ENCODE assay signal across 13 cellular contexts in genomic region chr3:194588741-194589140, GRCh38.
"Had no signal": no experiment of that assay in that cellular context is flagged by ENCODE, and none has a peak within 500 bp of the region (broad histone marks: within the 10 kb centered on the region; RNA-seq: fewer than 3 reads in every experiment).

No MANE protein-coding gene starts in this region.

- FAIRE-seq: colon, pancreas had no signal

- H3K27ac ChIP-seq: pancreas, stomach, WERI-Rb-1 had no signal

- H3K4me3 ChIP-seq: pancreas, stomach had no signal

- ATAC-seq: activated naive CD4-positive, alpha-beta T cell treated with anti-CD3 and anti-CD28 coated beads, Interleukin-2, amount 50 U/mL, for 72 hours; left ventricle myocardium superior; pancreas; T-cell had no signal

- H3K27me3 ChIP-seq: pancreas, stomach had no signal

- H3K36me3 ChIP-seq: pancreas, WERI-Rb-1 had no signal

- H3K9me3 ChIP-seq: pancreas, stomach had no signal

- DNase-seq: activated CD4-positive, alpha-beta T cell treated with anti-CD3 and anti-CD28 coated beads, Interleukin-2, amount 10 ng/mL, durations not matched to agents 24 days and 14 days; activated effector memory CD4-positive, alpha-beta T cell treated with anti-CD3 and anti-CD28 coated beads, Interleukin-2, amount 50 U/mL, for 16 hours; anterior cingulate cortex; effector CD4-positive, alpha-beta T cell; hippocampal formation; left ventricle myocardium superior; mesendoderm; pancreas; stomach; T-cell; WERI-Rb-1 had no signal
